In genomic region chr10:76350583-76350982, GRCh38 we compare ENCODE assay signal across 27 cellular contexts.
DNase-seq lines count a peak whose midpoint lies in the region; ATAC-seq, FAIRE-seq and TF ChIP-seq lines count a peak whose summit lies in the region.
"Had no signal": no experiment of that assay in that cellular context is flagged by ENCODE, and none has a peak within 500 bp of the region (broad histone marks: within the 10 kb centered on the region; RNA-seq: fewer than 3 reads in every experiment).

No MANE protein-coding gene starts in this region.

- no peaks in the 10 kb centered on the region for H3K27me3 ChIP-seq in GM23248 (replicated peaks; ENCODE audit: insufficient read depth)
- H3K27me3 ChIP-seq in mammary epithelial cell (ENCODE audit: insufficient read depth, low read length), result no peaks in the 10 kb centered on the region
- H3K27me3 ChIP-seq in osteoblast (ENCODE audit: insufficient read depth, low read length), result no peaks in the 10 kb centered on the region
- H3K27me3 ChIP-seq: ascending aorta, esophagus squamous epithelium, left lung, stomach, tibial nerve had no signal

- peak; percentile 31 for DNase-seq in AG08395 (ENCODE audit: low spot score)
- peak; percentile 38 for DNase-seq in GM23248
- peak; percentile 23 for DNase-seq in mammary epithelial cell
- no peak for DNase-seq in osteoblast (ENCODE audit: insufficient read length, low spot score, missing footprints)
- no peak for DNase-seq in H54 (ENCODE audit: insufficient read length, low spot score)
- no peak for DNase-seq in stimulated activated CD4-positive, alpha-beta T cell treated with anti-CD3 and anti-CD28 coated beads, Interleukin-15, amount 100 ng/mL, for 24 hours
- no peak for DNase-seq in NK-92 (lab: John Stamatoyannopoulos, UW; ENCODE audit: unreplicated experiment)
- DNase-seq: activated CD4-positive, alpha-beta memory T cell treated with anti-CD3 and anti-CD28 coated beads, Interleukin-2, amount 10 ng/mL, durations not matched to agents 7 days and 5 days; activated CD4-positive, alpha-beta T cell treated with anti-CD3 and anti-CD28 coated beads for 1 hour; activated CD8-positive, alpha-beta memory T cell treated with anti-CD3 and anti-CD28 coated beads, Interleukin-2, amount 50 U/mL, for 48 hours; esophagus squamous epithelium; left lung; naive thymus-derived CD4-positive, alpha-beta T cell; NCI-H1092 treated with DMSO at 0.1 percent for 48 hours; NCI-H1930; NCI-H2227 treated with DMSO at 0.1 percent for 48 hours; nucleus accumbens; psoas muscle; stomach; T-helper 17 cell had no signal

- no peak overlapping the region for H3K4me2 ChIP-seq in GM23248 (ENCODE audit: unreplicated experiment)
- no peak overlapping the region for H3K4me2 ChIP-seq in mammary epithelial cell (ENCODE audit: insufficient read depth, low read depth, low read length)
- H3K4me2 ChIP-seq in osteoblast (ENCODE audit: insufficient read depth, low read length), result peak overlapping the region; percentile 44

- WGBS in GM23248 (ENCODE audit: low coverage in 1 of 2, low lambda C conversion rate in 2 of 2, missing lambda C conversion rate in 2 of 2), 2 experiments, result 21 to 22% methylated on average over 4 of the region's 4 CpGs
- WGBS in mammary epithelial cell (ENCODE audit: low coverage, missing lambda C conversion rate), result 75% methylated on average over 4 of the region's 4 CpGs

- FAIRE-seq in H54 (lab: Jason Lieb, UNC), result no peak
- FAIRE-seq: endometrium, GM12878, islet of Langerhans had no signal

- no peak overlapping the region for H3K9ac ChIP-seq in GM23248
- H3K9ac ChIP-seq in mammary epithelial cell (ENCODE audit: insufficient read depth, low read length), result no peak overlapping the region

- intact Hi-C loops in mammary epithelial cell (cut with micrococcal nuclease), result no loop called here

- H3K4me3 ChIP-seq in GM23248 (no peak overlapping the region), mammary epithelial cell (replicated peaks in 1 of 3; ENCODE audit: insufficient read depth in 1 of 3, low read depth in 2 of 3, low read length in 3 of 3) (no peak overlapping the region), osteoblast (ENCODE audit: insufficient read depth, low read length) (no peak overlapping the region)
- H3K4me3 ChIP-seq: ascending aorta, esophagus squamous epithelium, GM12878, left lung, psoas muscle, stomach, tibial nerve had no signal

- dilution Hi-C loops in mammary epithelial cell (cut with HindIII; ENCODE audit: low sequenced_read_pairs), result no loop called here

- H3K36me3 ChIP-seq in GM23248 (ENCODE audit: low read depth), result no peaks in the 10 kb centered on the region
- no peaks in the 10 kb centered on the region for H3K36me3 ChIP-seq in mammary epithelial cell (ENCODE audit: insufficient read depth, low read length)
- no peaks in the 10 kb centered on the region for H3K36me3 ChIP-seq in osteoblast (ENCODE audit: insufficient read depth, low read length)
- H3K36me3 ChIP-seq: ascending aorta, esophagus squamous epithelium, left lung, stomach, tibial nerve had no signal

- H3K9me3 ChIP-seq in GM23248 (ENCODE audit: low read depth) (no peaks in the 10 kb centered on the region), mammary epithelial cell (replicated peaks; ENCODE audit: insufficient read depth, low read length) (no peaks in the 10 kb centered on the region), osteoblast (ENCODE audit: low read depth, low read length) (no peaks in the 10 kb centered on the region)
- H3K9me3 ChIP-seq: ascending aorta, esophagus squamous epithelium, left lung, psoas muscle, stomach, tibial nerve had no signal

- BruUV-seq in mammary epithelial cell (replicated peaks; lab: Mats Ljungman, UMichigan), result no TSS peak

- peaks cover 30% of the 10 kb centered on the region for H3K4me1 ChIP-seq in GM23248 (ENCODE audit: insufficient read depth)
- H3K4me1 ChIP-seq in mammary epithelial cell (ENCODE audit: insufficient read depth, low read length), result peaks cover 21% of the 10 kb centered on the region
- H3K4me1 ChIP-seq in osteoblast (ENCODE audit: insufficient read depth, low read length), result peaks cover 28% of the 10 kb centered on the region
- H3K4me1 ChIP-seq: ascending aorta, esophagus squamous epithelium, left lung, psoas muscle, stomach, tibial nerve had no signal

- H4K20me1 ChIP-seq in GM23248 (ENCODE audit: insufficient read depth) (no peaks in the 10 kb centered on the region), mammary epithelial cell (ENCODE audit: insufficient read depth, low read length) (no peaks in the 10 kb centered on the region), osteoblast (ENCODE audit: insufficient read depth, low read length) (no peaks in the 10 kb centered on the region)

- no peak for ATAC-seq in HG03354 (IDR thresholded peaks at IDR 0.05; ENCODE audit: poor library complexity, severe bottlenecking, unreplicated experiment)
- ATAC-seq: GM12878; left lung; naive thymus-derived CD4-positive, alpha-beta T cell; T-helper 17 cell had no signal

- H3F3A ChIP-seq in GM23248 (ENCODE audit: insufficient read depth), result peaks cover 7% of the 10 kb centered on the region; the same call in 1 of the 2 replicates

- H3K27ac ChIP-seq in GM23248 (no peak overlapping the region), mammary epithelial cell (ENCODE audit: insufficient read depth, low read depth, low read length) (no peak overlapping the region), osteoblast (ENCODE audit: low read depth, low read length) (no peak overlapping the region)
- H3K27ac ChIP-seq: ascending aorta, esophagus squamous epithelium, left lung, psoas muscle, RWPE1, stomach, tibial nerve had no signal

- no peak overlapping the region for H2AFZ ChIP-seq in GM23248
- H2AFZ ChIP-seq in mammary epithelial cell (ENCODE audit: low read depth, low read length), result no peak overlapping the region
- H2AFZ ChIP-seq in osteoblast (ENCODE audit: low read length), result no peak overlapping the region

- CTCF ChIA-PET in mammary epithelial cell (lab: Charles Lee; ENCODE audit: low non-redundant PET), result no interaction called here

- H3K9me2 ChIP-seq in GM23248 (ENCODE audit: insufficient read depth), result no peaks in the 10 kb centered on the region

- TF ChIP-seq POLR2A in H54 (IDR thresholded peaks at IDR 0.05; ENCODE audit: low read depth, low read length), result no peak

- TF ChIP-seq CTCF in mammary epithelial cell (conservative IDR thresholded peaks at IDR 0.05 in 1 of 2, IDR thresholded peaks at IDR 0.05 in 1 of 2; ENCODE audit: extremely low read depth in 1 of 2, insufficient read depth in 1 of 2, low read depth in 1 of 2, low read length in 2 of 2) (no peak), osteoblast (IDR thresholded peaks at IDR 0.05; ENCODE audit: extremely low read depth, low read depth, low read length) (no peak)

- no peaks in the 10 kb centered on the region for H3K79me2 ChIP-seq in GM23248 (ENCODE audit: insufficient read depth)
- H3K79me2 ChIP-seq in mammary epithelial cell (ENCODE audit: insufficient read depth, low read length), result no peaks in the 10 kb centered on the region
- no peaks in the 10 kb centered on the region for H3K79me2 ChIP-seq in osteoblast (ENCODE audit: insufficient read depth, low read length)

- in situ Hi-C loops in GM23248 (cut with MboI), result no loop called here
- in situ Hi-C loops in mammary epithelial cell (cut with MboI; ENCODE audit: low sequenced_read_pairs in 2 of 2), result no loop called here

Comparison
In these comparisons a context has a peak if more than half of its experiments do, and no peak if none do; other contexts are left out.
1. DNase-seq: peak in AG08395 (single experiment), GM23248 (single experiment) and mammary epithelial cell (single experiment); none in osteoblast (single experiment), H54 (single experiment), stimulated activated CD4-positive, alpha-beta T cell treated with anti-CD3 and anti-CD28 coated beads, Interleukin-15, amount 100 ng/mL, for 24 hours (single experiment) and NK-92 (single experiment).